In the genomic region with DNA sequence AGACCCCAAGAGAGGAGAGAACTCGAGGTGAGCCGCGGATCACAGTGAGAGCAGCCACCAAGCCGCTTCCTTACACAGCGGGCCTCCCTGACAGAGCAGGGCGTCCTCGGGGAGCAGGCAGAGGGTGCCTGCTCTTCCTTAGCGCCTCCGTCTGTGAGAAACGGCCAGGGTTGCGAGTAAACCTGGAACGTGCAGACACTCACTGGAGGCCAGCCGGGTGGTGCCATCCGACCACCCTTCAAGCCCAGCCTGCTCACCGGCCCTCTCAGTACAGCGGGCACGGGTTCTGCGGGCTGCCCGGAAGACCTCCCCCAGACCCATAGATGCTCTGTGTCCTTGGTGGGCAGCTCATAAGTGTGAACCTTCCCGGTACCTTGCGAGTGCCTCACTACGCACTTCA, we compare ENCODE assay signal across 26 cellular contexts. TPM values are rescaled to one million over a fixed set of nuclear protein-coding genes. Genes with fewer than 3 reads are reported as not detected.
DNase-seq lines count a peak whose midpoint lies in the region; ATAC-seq, FAIRE-seq and TF ChIP-seq lines count a peak whose summit lies in the region.
"Had no signal": no experiment of that assay in that cellular context is flagged by ENCODE, and none has a peak within 500 bp of the region (broad histone marks: within the 10 kb centered on the region; RNA-seq: fewer than 3 reads in every experiment).

No MANE protein-coding gene starts in this region.

- H3K27me3 ChIP-seq in body of pancreas (no peaks in the 10 kb centered on the region), HepG2 (ENCODE audit: control insufficient read depth in 1 of 2, insufficient read depth in 2 of 2, low read length in 2 of 2) (no peaks in the 10 kb centered on the region), testis (no peaks in the 10 kb centered on the region), HAP-1 (ENCODE audit: low read depth) (no peaks in the 10 kb centered on the region)
- H3K27me3 ChIP-seq: dorsolateral prefrontal cortex, gastroesophageal sphincter, MG63, upper lobe of left lung had no signal

- H3K4me1 Mint-ChIP-seq in activated T-cell treated with anti-CD3 and anti-CD28 coated beads, Interleukin-2, amount 50 U/mL, for 24 hours (ENCODE audit: low read depth), result peaks cover 72% of the 10 kb centered on the region

- H3K9me3 ChIP-seq in body of pancreas (no peaks in the 10 kb centered on the region), HepG2 (ENCODE audit: low read length) (no peaks in the 10 kb centered on the region), testis (no peaks in the 10 kb centered on the region), HAP-1 (no peaks in the 10 kb centered on the region)
- H3K9me3 ChIP-seq: gastroesophageal sphincter, MG63, prostate gland, upper lobe of left lung had no signal

- no TSS peak for BruUV-seq in HepG2 (replicated peaks; lab: Mats Ljungman, UMichigan)

- TF ChIP-seq RAD21 in HepG2 (CRISPR knock-in tag; IDR thresholded peaks at IDR 0.05), result no peak

- H3K27me3 Mint-ChIP-seq in activated T-cell treated with anti-CD3 and anti-CD28 coated beads, Interleukin-2, amount 50 U/mL, for 24 hours, result no peaks in the 10 kb centered on the region
- H3K27me3 Mint-ChIP-seq: stimulated activated naive CD8-positive, alpha-beta T cell treated with anti-CD3 and anti-CD28 coated beads, Interleukin-15, amount 100 ng/mL, for 72 hours had no signal

- no peak overlapping the region for H2AFZ ChIP-seq in HepG2 (ENCODE audit: low read length)

- no peak overlapping the region for H3K4me3 Mint-ChIP-seq in activated T-cell treated with anti-CD3 and anti-CD28 coated beads, Interleukin-2, amount 50 U/mL, for 24 hours
- H3K4me3 Mint-ChIP-seq: HFFc6 had no signal

- TF ChIP-seq CTCF in body of pancreas (IDR thresholded peaks at IDR 0.05) (no peak), HepG2 (CRISPR knock-in tag; IDR thresholded peaks at IDR 0.05) (no peak), testis (IDR thresholded peaks at IDR 0.05) (no peak)

- ATAC-seq in body of pancreas (no peak), HepG2 (no peak), GM21619 (IDR thresholded peaks at IDR 0.05; ENCODE audit: unreplicated experiment) (no peak)
- ATAC-seq: esophagus mucosa; gastroesophageal sphincter; Right ventricle myocardium inferior; stimulated activated naive CD8-positive, alpha-beta T cell treated with anti-CD3 and anti-CD28 coated beads, Interleukin-15, amount 100 ng/mL, for 72 hours had no signal

- TF ChIP-seq POLR2A in body of pancreas (IDR thresholded peaks at IDR 0.05) (no peak), HepG2 (IDR thresholded peaks at IDR 0.05; ENCODE audit: insufficient read depth in 1 of 2, low read depth in 2 of 2, low read length in 2 of 2) (no peak), testis (IDR thresholded peaks at IDR 0.05) (no peak)

- peak overlapping the region; percentile 60 for H3K27ac Mint-ChIP-seq in activated T-cell treated with anti-CD3 and anti-CD28 coated beads, Interleukin-2, amount 50 U/mL, for 24 hours

- H3K79me2 ChIP-seq in HepG2 (ENCODE audit: insufficient read depth, low read length), result peaks cover 84% of the 10 kb centered on the region

- no peak for DNase-seq in activated T-cell treated with anti-CD3 and anti-CD28 coated beads, Interleukin-2, amount 50 U/mL, for 24 hours
- no peak for DNase-seq in activated T-cell treated with anti-CD3 and anti-CD28 coated beads for 4 hours
- DNase-seq in body of pancreas, result no peak
- no peak for DNase-seq in HepG2 (ENCODE audit: low spot score)
- DNase-seq in testis, result no peak
- no peak for DNase-seq in GM19238 (ENCODE audit: insufficient read length, low spot score)
- DNase-seq in HAP-1 (ENCODE audit: low spot score in 2 of 2), result no peak
- DNase-seq: activated CD4-positive, alpha-beta T cell treated with anti-CD3 and anti-CD28 coated beads for 48 hours; activated effector memory CD4-positive, alpha-beta T cell treated with Interleukin-2 at 50 U/mL for 16 hours; dorsolateral prefrontal cortex; HFFc6; mesendoderm; MG63; NCI-H146; NCI-H2171; NCI-H526; stimulated activated CD4-positive, alpha-beta T cell treated with anti-CD3 and anti-CD28 coated beads, Interleukin-4, amount 100 ng/mL, for 1 hour; stimulated activated naive CD8-positive, alpha-beta T cell treated with anti-CD3 and anti-CD28 coated beads, Interleukin-15, amount 100 ng/mL, for 72 hours had no signal

- POLR2A ChIA-PET in HepG2 (lab: Yijun Ruan, JAX), result interaction anchor here (1.0 to 3.1 kb wide), 3 partner anchors 22 to 62 kb away, joined by 3 to 10 read pairs (median 6); a partner anchor contains a TSS

- FAIRE-seq in HepG2 (lab: Jason Lieb, UNC), result no peak
- FAIRE-seq: D721Med had no signal

- intact Hi-C loops in body of pancreas (cut with DNase I), result loop anchor here (5.0 kb wide), 1 partner anchor 54 kb away; no protein-coding TSS in a partner anchor
- intact Hi-C loops in HepG2 (cut with micrococcal nuclease; ENCODE audit: unreplicated experiment), result no loop called here
- intact Hi-C loops in testis (cut with DNase I; ENCODE audit: low total_unique reads), result no loop called here

- H3K9ac ChIP-seq in HepG2 (ENCODE audit: insufficient read depth, low read depth, low read length), result peak overlapping the region; percentile 53; the same call in 1 of the 2 replicates

- peaks cover 60% of the 10 kb centered on the region for H3K36me3 Mint-ChIP-seq in activated T-cell treated with anti-CD3 and anti-CD28 coated beads, Interleukin-2, amount 50 U/mL, for 24 hours (ENCODE audit: low read depth)

- 87 to 94% methylated on average over 12 to 22 of the region's 22 CpGs for WGBS in body of pancreas, 2 donors
- WGBS in HepG2 (ENCODE audit: low lambda C conversion rate), result 91% methylated on average over 16 of the region's 22 CpGs
- WGBS in testis, 2 donors, result 66 to 85% methylated on average over 16 to 22 of the region's 22 CpGs

- CTCF ChIA-PET in HepG2 (lab: Yijun Ruan, JAX; ENCODE audit: low intra/inter-chr PET ratio, low total read pairs), result no interaction called here

- H4K20me1 ChIP-seq in HepG2 (ENCODE audit: insufficient read depth, low read length), result peaks cover 42% of the 10 kb centered on the region; the same call in 1 of the 2 replicates

- H3K9me3 Mint-ChIP-seq in activated T-cell treated with anti-CD3 and anti-CD28 coated beads, Interleukin-2, amount 50 U/mL, for 24 hours, result no peaks in the 10 kb centered on the region
- H3K9me3 Mint-ChIP-seq: HFFc6; stimulated activated naive CD8-positive, alpha-beta T cell treated with anti-CD3 and anti-CD28 coated beads, Interleukin-15, amount 100 ng/mL, for 72 hours had no signal

- peaks cover 67% of the 10 kb centered on the region for H3K4me1 ChIP-seq in body of pancreas
- peaks cover 60% of the 10 kb centered on the region for H3K4me1 ChIP-seq in HepG2 (ENCODE audit: insufficient read depth, low read length)
- peaks cover 57% of the 10 kb centered on the region for H3K4me1 ChIP-seq in testis
- peaks cover 19% of the 10 kb centered on the region for H3K4me1 ChIP-seq in HAP-1

- H3K27ac ChIP-seq in body of pancreas (peak overlapping the region in 3 of 4 donors; percentile 96 to 99 (median 98)), HepG2 (ENCODE audit: extremely low read length, insufficient read depth, low read length) (peak overlapping the region; percentile 82), testis (peak overlapping the region; percentile 17 to 61)
- H3K27ac ChIP-seq: dorsolateral prefrontal cortex, gastroesophageal sphincter, prostate gland had no signal

- peak overlapping the region; percentile 13; the same call in 1 of the 2 replicates for H3K4me2 ChIP-seq in HepG2 (ENCODE audit: low read depth, low read length)

- TF ChIP-seq EP300 in HepG2 (IDR thresholded peaks at IDR 0.05; ENCODE audit: low read depth in 2 of 2, low read length in 2 of 2), result no peak
- no peak for TF ChIP-seq EP300 in HepG2 (CRISPR knock-in tag; IDR thresholded peaks at IDR 0.05; ENCODE audit: borderline replicate concordance)

- H3K4me3 ChIP-seq in body of pancreas (no peak overlapping the region), HepG2 (replicated peaks in 1 of 3; ENCODE audit: insufficient read depth in 1 of 3, low read depth in 2 of 3, low read length in 3 of 3) (peak overlapping the region in 1 of 3 experiments; percentile 4; a peak in 1 of 6 replicates), testis (no peak overlapping the region), HAP-1 (no peak overlapping the region)
- H3K4me3 ChIP-seq: dorsolateral prefrontal cortex, gastroesophageal sphincter, MG63, prostate gland, skin epidermis, upper lobe of left lung had no signal

- in situ Hi-C loops in HepG2 (cut with HindIII; ENCODE audit: extremely low pct_ligation_motif_present, low pct_unique_long_range_greater_than_20kb), result loop anchor here (5.0 kb wide), 1 partner anchor 39 kb away; no protein-coding TSS in a partner anchor
- in situ Hi-C loops in HAP-1 (cut with MboI; ENCODE audit: low sequenced_read_pairs), result no loop called here

- H3K36me3 ChIP-seq in body of pancreas (replicated peaks in 1 of 2; ENCODE audit: insufficient read depth in 1 of 2, low read depth in 2 of 2) (no peaks in the 10 kb centered on the region), HepG2 (replicated peaks in 1 of 2; ENCODE audit: control insufficient read depth in 1 of 2, insufficient read depth in 2 of 2, low read length in 2 of 2) (peaks cover 12% of the 10 kb centered on the region in 2 experiments; a peak in 3 of 5 replicates), testis (ENCODE audit: low read depth, missing control alignments) (no peaks in the 10 kb centered on the region), HAP-1 (replicated peaks) (peaks cover 10% of the 10 kb centered on the region)
- H3K36me3 ChIP-seq: prostate gland had no signal

RNA-seq across cellular contexts. Expression of a gene that starts 9.7 kb away (rescaled TPM):
- total RNA-seq in body of pancreas (10 to 100 TPM; 10.1 to 44.5 TPM), HepG2 (2016; rRNA removed; fragmentation: Illumina TruSeq; extraction: Trizol) (7.5 and 9.7 TPM in 2 replicates), testis (100 to 1,000 TPM; 128 to 147 TPM)
- total RNA-seq in HepG2 (2016; cell fraction: cytosol; rRNA removed; fragmentation: Illumina TruSeq; extraction: Trizol; ENCODE audit: low read depth), result 20.6 and 20.7 TPM in 2 replicates
- total RNA-seq in HepG2 (2016; cell fraction: insoluble cytoplasmic fraction; rRNA removed; fragmentation: Illumina TruSeq; extraction: Trizol), result 6.4 and 8.2 TPM in 2 replicates
- 12.0 and 15.8 TPM in 2 replicates for total RNA-seq in HepG2 (2016; cell fraction: membrane; rRNA removed; fragmentation: Illumina TruSeq; extraction: Trizol)
- 12.3 and 14.9 TPM in 2 replicates for total RNA-seq in HepG2 (2016; cell fraction: nucleus; rRNA removed; fragmentation: Illumina TruSeq; extraction: Trizol)
- polyA plus RNA-seq in HepG2 (2011; rRNA removed) (14.6 and 17.9 TPM in 2 replicates), testis (ENCODE audit: insufficient read depth, low read depth, low replicate concordance) (183 TPM)
- polyA plus RNA-seq in HepG2 (2011; cell fraction: cytosol; rRNA removed), result 6.1 and 9.5 TPM in 2 replicates
- polyA plus RNA-seq in HepG2 (2011; cell fraction: nucleus; rRNA removed), result 138 and 210 TPM in 2 replicates
- polyA plus RNA-seq in HepG2 (2012), result 22.3 and 23.3 TPM in 2 replicates
- 2.5 and 3.3 TPM in 2 replicates for polyA plus RNA-seq in HepG2 (2016; cell fraction: cytosol; fragmentation: Illumina TruSeq; extraction: Trizol; ENCODE audit: low read depth)
- 10.5 and 15.3 TPM in 2 replicates for polyA plus RNA-seq in HepG2 (2016; cell fraction: insoluble cytoplasmic fraction; fragmentation: Illumina TruSeq; extraction: Trizol; ENCODE audit: low read depth)
- polyA plus RNA-seq in HepG2 (2016; cell fraction: membrane; fragmentation: Illumina TruSeq; extraction: Trizol; ENCODE audit: low read depth), result 7.1 TPM in 2 replicates
- polyA plus RNA-seq in HepG2 (2016; cell fraction: nucleus; fragmentation: Illumina TruSeq; extraction: Trizol; ENCODE audit: insufficient read depth, low read depth), result 76.0 and 84.3 TPM in 2 replicates
- 36.8 and 45.6 TPM in 2 replicates for polyA minus RNA-seq in HepG2 (2011; rRNA and poly(A)+ RNA removed; ENCODE audit: low replicate concordance)
- 21.6 and 26.0 TPM in 2 replicates for polyA minus RNA-seq in HepG2 (2011; cell fraction: cytosol; rRNA and poly(A)+ RNA removed)
- polyA minus RNA-seq in HepG2 (2011; cell fraction: nucleus; rRNA and poly(A)+ RNA removed), result 30.1 and 31.9 TPM in 2 replicates

RNA-seq across cellular contexts. Expression of a gene that starts 22.0 kb away (rescaled TPM):
- total RNA-seq in body of pancreas (100 to 1,000 TPM in 1 of 2 donors, 10 to 100 TPM in 1; 77.0 to 124 TPM), HepG2 (2016; rRNA removed; fragmentation: Illumina TruSeq; extraction: Trizol) (73.5 and 82.6 TPM in 2 replicates), testis (100 to 1,000 TPM; 201 to 204 TPM)
- 30.1 and 33.5 TPM in 2 replicates for total RNA-seq in HepG2 (2016; cell fraction: cytosol; rRNA removed; fragmentation: Illumina TruSeq; extraction: Trizol; ENCODE audit: low read depth)
- 55.4 and 84.4 TPM in 2 replicates for total RNA-seq in HepG2 (2016; cell fraction: insoluble cytoplasmic fraction; rRNA removed; fragmentation: Illumina TruSeq; extraction: Trizol)
- total RNA-seq in HepG2 (2016; cell fraction: membrane; rRNA removed; fragmentation: Illumina TruSeq; extraction: Trizol), result 61.4 and 65.9 TPM in 2 replicates
- total RNA-seq in HepG2 (2016; cell fraction: nucleus; rRNA removed; fragmentation: Illumina TruSeq; extraction: Trizol), result 44.7 and 54.3 TPM in 2 replicates
- polyA plus RNA-seq in HepG2 (2011; rRNA removed) (68.0 and 78.6 TPM in 2 replicates), testis (ENCODE audit: insufficient read depth, low read depth, low replicate concordance) (134 TPM)
- polyA plus RNA-seq in HepG2 (2011; cell fraction: cytosol; rRNA removed), result 50.1 and 66.2 TPM in 2 replicates
- polyA plus RNA-seq in HepG2 (2011; cell fraction: nucleus; rRNA removed), result 236 and 270 TPM in 2 replicates
- polyA plus RNA-seq in HepG2 (2012), result 61.5 and 82.7 TPM in 2 replicates
- polyA plus RNA-seq in HepG2 (2016; cell fraction: cytosol; fragmentation: Illumina TruSeq; extraction: Trizol; ENCODE audit: low read depth), result 11.6 and 13.9 TPM in 2 replicates
- polyA plus RNA-seq in HepG2 (2016; cell fraction: insoluble cytoplasmic fraction; fragmentation: Illumina TruSeq; extraction: Trizol; ENCODE audit: low read depth), result 71.2 and 87.4 TPM in 2 replicates
- 38.5 and 41.5 TPM in 2 replicates for polyA plus RNA-seq in HepG2 (2016; cell fraction: membrane; fragmentation: Illumina TruSeq; extraction: Trizol; ENCODE audit: low read depth)
- polyA plus RNA-seq in HepG2 (2016; cell fraction: nucleus; fragmentation: Illumina TruSeq; extraction: Trizol; ENCODE audit: insufficient read depth, low read depth), result 139 and 143 TPM in 2 replicates
- 72.3 and 142 TPM in 2 replicates for polyA minus RNA-seq in HepG2 (2011; rRNA and poly(A)+ RNA removed; ENCODE audit: low replicate concordance)
- polyA minus RNA-seq in HepG2 (2011; cell fraction: cytosol; rRNA and poly(A)+ RNA removed), result 54.0 and 70.6 TPM in 2 replicates
- 44.3 and 51.8 TPM in 2 replicates for polyA minus RNA-seq in HepG2 (2011; cell fraction: nucleus; rRNA and poly(A)+ RNA removed)

Comparison
In these comparisons a context has a peak if more than half of its experiments do, and no peak if none do; other contexts are left out.
1. H3K27ac ChIP-seq: peak in every context shown above with its lines; median percentile 98 in body of pancreas; 82 in HepG2; 39 in testis.